Comparison of ENCODE assay signal across 9 cellular contexts in the genomic region with DNA sequence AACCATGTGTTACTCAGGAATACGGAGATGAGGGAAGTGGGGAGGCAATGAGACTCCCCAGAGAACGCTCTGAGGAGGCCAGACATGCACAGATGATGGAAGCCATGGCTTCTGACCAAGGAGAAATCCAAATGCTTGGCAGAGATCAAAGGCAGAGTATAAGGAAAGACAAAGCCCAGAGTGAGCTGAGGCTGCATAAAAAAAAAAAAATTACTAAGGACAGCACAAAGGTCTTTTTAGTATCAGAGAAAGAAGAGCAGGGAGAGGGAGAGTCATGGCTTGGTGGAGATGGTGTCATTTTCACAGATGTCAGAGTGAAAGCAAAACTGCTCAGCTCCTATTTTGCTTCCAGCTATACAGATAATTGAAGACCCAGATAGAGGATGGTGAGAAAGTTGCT. TPM values are rescaled to one million over a fixed set of nuclear protein-coding genes. Genes with fewer than 3 reads are reported as not detected.
DNase-seq lines count a peak whose midpoint lies in the region; ATAC-seq, FAIRE-seq and TF ChIP-seq lines count a peak whose summit lies in the region.
"Had no signal": no experiment of that assay in that cellular context is flagged by ENCODE, and none has a peak within 500 bp of the region (broad histone marks: within the 10 kb centered on the region; RNA-seq: fewer than 3 reads in every experiment).

No MANE protein-coding gene starts in this region.

- no peaks in the 10 kb centered on the region for H4K20me1 ChIP-seq in GM12878 (ENCODE audit: control insufficient read depth, insufficient read depth)

- TF ChIP-seq CTCF in GM12878 (IDR thresholded peaks at IDR 0.05 in 2 of 3, conservative IDR thresholded peaks at IDR 0.05 in 1 of 3; ENCODE audit: control insufficient read depth in 2 of 3, extremely low read depth in 1 of 3, insufficient read depth in 1 of 3, low read depth in 3 of 3, low read length in 3 of 3): no peak

- peak overlapping the region; percentile 59 for H3K27ac ChIP-seq in GM12878 (ENCODE audit: control insufficient read depth, insufficient read depth)
- H3K27ac ChIP-seq in stomach smooth muscle (ENCODE audit: low read length): peak overlapping the region; percentile 69
- H3K27ac ChIP-seq: body of pancreas had no signal

- SMC1A ChIA-PET in GM12878 (lab: Charles Lee; ENCODE audit: uncharacterized antibody, unreplicated experiment): interaction anchor here (0.6 to 2.5 kb wide), 17 partner anchors 9 to 571 kb away, joined by 3 to 18 read pairs (median 4); a partner anchor contains a TSS

- in situ Hi-C loops in GM12878 (cut with MboI): no loop called here

- H3K27me3 Mint-ChIP-seq in activated T-cell treated with anti-CD3 and anti-CD28 coated beads, Interleukin-2, amount 50 U/mL, for 24 hours: peaks cover 7% of the 10 kb centered on the region

- H3K27ac Mint-ChIP-seq in activated T-cell treated with anti-CD3 and anti-CD28 coated beads, Interleukin-2, amount 50 U/mL, for 24 hours: no peak overlapping the region

- peak; percentile 64 for FAIRE-seq in GM12878 (lab: Jason Lieb, UNC)

- TF ChIP-seq EP300 in GM12878 (IDR thresholded peaks at IDR 0.05; ENCODE audit: borderline replicate concordance in 1 of 2, control insufficient read depth in 1 of 2, low read depth in 2 of 2, low read length in 2 of 2): 0 out of 4 replicates have a peak, but pooled peaks of 1 of the 2 experiments have one; percentile 18

- H3K9me3 ChIP-seq in GM12878 (replicated peaks; ENCODE audit: control insufficient read depth, insufficient read depth, low read length) (no peaks in the 10 kb centered on the region; the same call in 1 of the 3 replicates), stomach smooth muscle (ENCODE audit: control insufficient read depth in 2 of 2, low read length in 2 of 2) (no peaks in the 10 kb centered on the region)
- H3K9me3 ChIP-seq: body of pancreas had no signal

- no peak for TF ChIP-seq POLR2A in GM12878 (IDR thresholded peaks at IDR 0.05; ENCODE audit: low read depth, low read length)

- peak; percentile 75 for ATAC-seq in GM19455 (IDR thresholded peaks at IDR 0.05; ENCODE audit: unreplicated experiment)
- ATAC-seq in HG02938 (IDR thresholded peaks at IDR 0.05; ENCODE audit: unreplicated experiment): peak; percentile 68
- ATAC-seq in GM12878: peak; percentile 78
- ATAC-seq: body of pancreas had no signal

- TF ChIP-seq RAD21 in GM12878 (IDR thresholded peaks at IDR 0.05; ENCODE audit: insufficient read depth, low read depth, low read length): no peak

- POLR2A ChIA-PET in GM12878 (lab: Charles Lee): interaction anchor here (0.6 to 1.3 kb wide), 7 partner anchors 8 to 36 kb away, joined by 3 to 15 read pairs (median 4); a partner anchor contains a TSS

- no peak overlapping the region for H3K4me3 Mint-ChIP-seq in activated T-cell treated with anti-CD3 and anti-CD28 coated beads, Interleukin-2, amount 50 U/mL, for 24 hours

- CTCF ChIA-PET in GM12878 (lab: Yijun Ruan, JAX): interaction anchor here (0.8 to 4.2 kb wide), 9 partner anchors 9 to 128 kb away, joined by 3 to 30 read pairs (median 4); a partner anchor contains a TSS

- 18% methylated on average over 2 of the region's 2 CpGs for WGBS in GM12878 (ENCODE audit: insufficient coverage, insufficient replicate concordance, low lambda C conversion rate, missing lambda C conversion rate)

- no peaks in the 10 kb centered on the region for H3K79me2 ChIP-seq in GM12878 (ENCODE audit: control insufficient read depth, insufficient read depth, low read length)

- H3K4me1 Mint-ChIP-seq in activated T-cell treated with anti-CD3 and anti-CD28 coated beads, Interleukin-2, amount 50 U/mL, for 24 hours (ENCODE audit: low read depth): peaks cover 10% of the 10 kb centered on the region

- H3K4me1 ChIP-seq in GM12878 (ENCODE audit: control insufficient read depth, insufficient read depth, low read length) (peaks cover 33% of the 10 kb centered on the region), stomach smooth muscle (ENCODE audit: control insufficient read depth, insufficient read depth, low read length) (peaks cover 15% of the 10 kb centered on the region)
- H3K4me1 ChIP-seq: body of pancreas had no signal

- no TSS peak for BruUV-seq in GM12878 (replicated peaks; lab: Mats Ljungman, UMichigan)

- H3K36me3 ChIP-seq in GM12878 (ENCODE audit: control insufficient read depth in 2 of 2, insufficient read depth in 2 of 2, low read length in 1 of 2) (no peaks in the 10 kb centered on the region), stomach smooth muscle (ENCODE audit: control insufficient read depth in 2 of 2, insufficient read depth in 2 of 2, low read length in 2 of 2) (no peaks in the 10 kb centered on the region)

- intact Hi-C loops in GM12878 (cut with micrococcal nuclease; ENCODE audit: unreplicated experiment): no loop called here

- peak overlapping the region; percentile 66 for H3K4me2 ChIP-seq in GM12878 (ENCODE audit: control insufficient read depth, insufficient read depth)

- H3K27me3 ChIP-seq in GM12878 (replicated peaks in 1 of 2; ENCODE audit: control insufficient read depth in 2 of 2, insufficient read depth in 2 of 2, low read length in 1 of 2) (no peaks in the 10 kb centered on the region), stomach smooth muscle (ENCODE audit: control insufficient read depth in 1 of 2, insufficient read depth in 2 of 2, low read length in 2 of 2) (no peaks in the 10 kb centered on the region)
- H3K27me3 ChIP-seq: body of pancreas had no signal

- no peaks in the 10 kb centered on the region for H3K9me3 Mint-ChIP-seq in activated T-cell treated with anti-CD3 and anti-CD28 coated beads, Interleukin-2, amount 50 U/mL, for 24 hours

- no peak for DNase-seq in GM12878 (ENCODE audit: low read depth, low spot score)
- no peak for DNase-seq in DMS153 (lab: John Stamatoyannopoulos, UW)
- no peak for DNase-seq in activated T-cell treated with anti-CD3 and anti-CD28 coated beads, Interleukin-2, amount 50 U/mL, for 24 hours
- DNase-seq in NCI-H1930 (lab: John Stamatoyannopoulos, UW): no peak
- DNase-seq: body of pancreas had no signal

- RAD21 ChIA-PET in GM12878 (lab: Charles Lee; ENCODE audit: unreplicated experiment): interaction anchor here (0.7 to 8.5 kb wide), 10 partner anchors 8 to 318 kb away, joined by 3 to 188 read pairs (median 4); a partner anchor contains a TSS

- H3K4me3 ChIP-seq in GM12878 (no peak overlapping the region), stomach smooth muscle (ENCODE audit: low read length in 2 of 2) (peak overlapping the region in 1 of 2 donors; percentile 22)
- H3K4me3 ChIP-seq: body of pancreas had no signal

- peak overlapping the region; percentile 71 for H2AFZ ChIP-seq in GM12878 (ENCODE audit: control insufficient read depth, low read depth, low read length)

- no peaks in the 10 kb centered on the region for H3K36me3 Mint-ChIP-seq in activated T-cell treated with anti-CD3 and anti-CD28 coated beads, Interleukin-2, amount 50 U/mL, for 24 hours (ENCODE audit: low read depth)

- H3K9ac ChIP-seq in GM12878 (ENCODE audit: control insufficient read depth, insufficient read depth, low read length) (peak overlapping the region; percentile 26; the same call in 1 of the 2 replicates), stomach smooth muscle (ENCODE audit: low read length in 2 of 2) (peak overlapping the region in 1 of 2 donors; percentile 4)

RNA-seq across cellular contexts. Expression of a gene that starts 8.1 kb away (rescaled TPM):
- total RNA-seq in GM12878 (2013; cell fraction: nucleolus; rRNA removed): 173 and 175 TPM in 2 replicates
- 85.5 and 99.5 TPM in 2 replicates for total RNA-seq in GM12878 (2014; rRNA removed)
- 95.7 and 98.4 TPM in 2 replicates for total RNA-seq in GM12878 (2014; rRNA removed; fragmentation: Illumina TruSeq; extraction: Trizol)
- total RNA-seq in GM12878 (2021): 68.8 and 71.1 TPM in 2 replicates
- polyA plus RNA-seq in GM12878 (2011; ENCODE audit: low read depth): 19.4 TPM
- 256 and 273 TPM in 2 replicates for polyA plus RNA-seq in GM12878 (2011; rRNA removed)
- 202 and 240 TPM in 2 replicates for polyA plus RNA-seq in GM12878 (2011; cell fraction: cytosol; rRNA removed)
- polyA plus RNA-seq in GM12878 (2011; cell fraction: nucleus; rRNA removed): 192 and 214 TPM in 2 replicates
- 24.9 and 29.9 TPM in 2 replicates for polyA plus RNA-seq in GM12878 (2012)
- polyA plus RNA-seq in GM12878 (2014; fragmentation: Illumina TruSeq; extraction: Trizol): 96.9 and 98.4 TPM in 2 replicates
- polyA plus RNA-seq in GM12878 (2014; fragmentation: Nextera tagmentation; extraction: Ambion mirVana): 10 to 100 TPM; 31.4 to 61.2 TPM
- polyA plus RNA-seq in GM12878 (2014; rRNA removed): 82.0 and 91.3 TPM in 2 replicates
- polyA plus RNA-seq in GM12878 (2016; fragmentation: Nextera tagmentation; extraction: Ambion mirVana): 10 to 100 TPM; 43.4 to 49.1 TPM
- 214 and 342 TPM in 2 replicates for polyA minus RNA-seq in GM12878 (2011; rRNA and poly(A)+ RNA removed)
- 62.0 and 76.6 TPM in 2 replicates for polyA minus RNA-seq in GM12878 (2011; cell fraction: cytosol; rRNA and poly(A)+ RNA removed)
- 58.5 and 84.8 TPM in 2 replicates for polyA minus RNA-seq in GM12878 (2011; cell fraction: nucleus; rRNA and poly(A)+ RNA removed)

RNA-seq across cellular contexts. Expression of a gene that starts 37.2 kb away (rescaled TPM):
- total RNA-seq in GM12878 (2013; cell fraction: nucleolus; rRNA removed): 63.2 and 67.3 TPM in 2 replicates
- total RNA-seq in GM12878 (2014; rRNA removed) (306 and 348 TPM in 2 replicates), GM12878 (2014; rRNA removed; fragmentation: Illumina TruSeq; extraction: Trizol) (313 and 325 TPM in 2 replicates), GM12878 (2021) (281 and 291 TPM in 2 replicates)
- polyA plus RNA-seq in GM12878 (2011; ENCODE audit: low read depth): 98.1 TPM
- polyA plus RNA-seq in GM12878 (2011; rRNA removed) (469 and 611 TPM in 2 replicates), GM12878 (2014; fragmentation: Illumina TruSeq; extraction: Trizol) (296 and 313 TPM in 2 replicates), GM12878 (2014; fragmentation: Nextera tagmentation; extraction: Ambion mirVana) (100 to 1,000 TPM; 246 to 274 TPM), GM12878 (2014; rRNA removed) (238 and 284 TPM in 2 replicates), GM12878 (2016; fragmentation: Nextera tagmentation; extraction: Ambion mirVana) (100 to 1,000 TPM; 752 to 784 TPM)
- polyA plus RNA-seq in GM12878 (2011; cell fraction: cytosol; rRNA removed): 138 and 175 TPM in 2 replicates
- 86.4 and 101 TPM in 2 replicates for polyA plus RNA-seq in GM12878 (2011; cell fraction: nucleus; rRNA removed)
- polyA plus RNA-seq in GM12878 (2012): 217 and 241 TPM in 2 replicates
- 90.1 and 117 TPM in 2 replicates for polyA minus RNA-seq in GM12878 (2011; rRNA and poly(A)+ RNA removed)
- 118 and 126 TPM in 2 replicates for polyA minus RNA-seq in GM12878 (2011; cell fraction: cytosol; rRNA and poly(A)+ RNA removed)
- 47.9 and 94.0 TPM in 2 replicates for polyA minus RNA-seq in GM12878 (2011; cell fraction: nucleus; rRNA and poly(A)+ RNA removed)

RNA-seq across cellular contexts. Expression of a gene that starts 54.7 kb away (rescaled TPM):
- total RNA-seq in GM12878 (2013; cell fraction: nucleolus; rRNA removed): not detected in 2 replicates
- total RNA-seq in GM12878 (2014; rRNA removed) (0.06 TPM in 1 of 2 replicates, not detected in the other), GM12878 (2014; rRNA removed; fragmentation: Illumina TruSeq; extraction: Trizol) (not detected in 2 replicates), GM12878 (2021) (not detected in 2 replicates)
- polyA plus RNA-seq in GM12878 (2011; ENCODE audit: low read depth): not detected
- polyA plus RNA-seq in GM12878 (2011; rRNA removed) (0.03 and 0.07 TPM in 2 replicates), GM12878 (2014; fragmentation: Illumina TruSeq; extraction: Trizol) (0.04 and 0.13 TPM in 2 replicates), GM12878 (2014; fragmentation: Nextera tagmentation; extraction: Ambion mirVana) (under 1 TPM in 1 of 2 experiments, not detected in 1; 0.05 TPM), GM12878 (2014; rRNA removed) (not detected in 2 replicates), GM12878 (2016; fragmentation: Nextera tagmentation; extraction: Ambion mirVana) (under 1 TPM in 1 of 2 experiments, not detected in 1; 0.25 TPM)
- not detected in 2 replicates for polyA plus RNA-seq in GM12878 (2011; cell fraction: cytosol; rRNA removed)
- 0.03 TPM in 1 of 2 replicates, not detected in the other for polyA plus RNA-seq in GM12878 (2011; cell fraction: nucleus; rRNA removed)
- 0.04 and 0.09 TPM in 2 replicates for polyA plus RNA-seq in GM12878 (2012)
- not detected in 2 replicates for polyA minus RNA-seq in GM12878 (2011; rRNA and poly(A)+ RNA removed)
- not detected in 2 replicates for polyA minus RNA-seq in GM12878 (2011; cell fraction: cytosol; rRNA and poly(A)+ RNA removed)
- polyA minus RNA-seq in GM12878 (2011; cell fraction: nucleus; rRNA and poly(A)+ RNA removed): 0.19 and 0.36 TPM in 2 replicates
- total RNA-seq: body of pancreas; T-helper 2 cell treated with Interferon-gamma antibody and Interleukin-4, amounts not matched to agents 100 ng/mL and 5 ng/mL, for 36 hours had no signal
